In the genomic region with DNA sequence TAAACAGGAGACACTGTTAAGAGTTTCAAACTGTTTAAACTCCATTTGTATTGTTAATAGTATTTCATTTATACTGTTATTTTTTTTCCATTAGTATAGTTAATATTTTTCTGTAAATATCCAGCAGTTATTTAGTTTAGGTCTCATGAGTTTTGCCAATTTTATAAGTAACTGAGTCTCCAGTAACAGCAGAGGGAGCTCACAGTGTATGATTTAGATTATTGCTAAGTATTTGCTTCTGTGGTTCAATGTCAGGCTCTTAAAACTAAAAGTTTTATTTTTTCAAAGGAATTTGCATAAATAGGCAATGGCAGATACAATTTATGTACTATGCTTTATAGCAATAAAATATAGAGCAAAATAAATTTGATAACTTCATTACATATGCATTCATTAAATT, we compare ENCODE assay signal across 10 cellular contexts.
A peak's percentile ranks its signal among the peaks of the same experiment; 100 is the strongest.
DNase-seq lines count a peak whose midpoint lies in the region; ATAC-seq, FAIRE-seq and TF ChIP-seq lines count a peak whose summit lies in the region.
"Had no signal": no experiment of that assay in that cellular context is flagged by ENCODE, and none has a peak within 500 bp of the region (broad histone marks: within the 10 kb centered on the region; RNA-seq: fewer than 3 reads in every experiment).

No MANE protein-coding gene starts in this region.

- H3K27ac ChIP-seq in OCI-LY7 (ENCODE audit: low read depth, low read length, poor library complexity, severe bottlenecking): no peak overlapping the region

- no peak overlapping the region for H3K4me3 Mint-ChIP-seq in natural killer cell treated with Interleukin-12 subunit alpha and Interleukin-12 subunit beta and Interleukin-15 and Interleukin-18, amount 100 ng/mL, for 72 hours
- H3K4me3 Mint-ChIP-seq: central memory CD8-positive, alpha-beta T cell; T-helper 2 cell treated with Interferon-gamma antibody and Interleukin-4, amounts not matched to agents 5 μg/mL and 100 μg/mL, for 36 hours had no signal

- no peak for ATAC-seq in natural killer cell treated with Interleukin-12 subunit alpha and Interleukin-12 subunit beta and Interleukin-15 and Interleukin-18, amount 100 ng/mL, for 72 hours

- no peaks in the 10 kb centered on the region for H3K36me3 ChIP-seq in OCI-LY7 (ENCODE audit: insufficient read depth, low read length)

- intact Hi-C loops in OCI-LY7 (cut with micrococcal nuclease; ENCODE audit: unreplicated experiment): no loop called here

- DNase-seq in HCEC 1CT (peak; percentile 19), OCI-LY7 (ENCODE audit: low spot score) (no peak), skeletal muscle cell (ENCODE audit: low read depth) (peak; percentile 15), CD1c-positive myeloid dendritic cell (ENCODE audit: extremely low spot score) (no peak), AML-193 (lab: John Stamatoyannopoulos, UW) (no peak)
- DNase-seq in natural killer cell treated with Interleukin-12 subunit alpha and Interleukin-12 subunit beta and Interleukin-15 and Interleukin-18, amount 100 ng/mL, for 72 hours (ENCODE audit: low spot score): no peak
- DNase-seq: stimulated activated CD4-positive, alpha-beta T cell treated with anti-CD3 and anti-CD28 coated beads, Interleukin-4, amount 100 ng/mL, for 24 hours had no signal

- H3K36me3 Mint-ChIP-seq in natural killer cell treated with Interleukin-12 subunit alpha and Interleukin-12 subunit beta and Interleukin-15 and Interleukin-18, amount 100 ng/mL, for 72 hours: no peaks in the 10 kb centered on the region

- H3K27me3 Mint-ChIP-seq in natural killer cell treated with Interleukin-12 subunit alpha and Interleukin-12 subunit beta and Interleukin-15 and Interleukin-18, amount 100 ng/mL, for 72 hours: no peaks in the 10 kb centered on the region
- H3K27me3 Mint-ChIP-seq: central memory CD8-positive, alpha-beta T cell had no signal

- no peaks in the 10 kb centered on the region for H3K9me3 ChIP-seq in OCI-LY7 (ENCODE audit: low read length)

- POLR2A ChIA-PET in OCI-LY7 (lab: Charles Lee): interaction anchor here (0.7 kb wide), 2 partner anchors 31 to 37 kb away, joined by 3 read pairs; no protein-coding TSS in a partner anchor

- H3K4me3 ChIP-seq in OCI-LY7 (ENCODE audit: low read depth, low read length, poor library complexity, severe bottlenecking) (no peak overlapping the region), skeletal muscle cell (ENCODE audit: low read depth, low read length) (no peak overlapping the region)

- CTCF ChIA-PET in OCI-LY7 (lab: Charles Lee; ENCODE audit: unreplicated experiment): no interaction called here

- H3K4me2 ChIP-seq in OCI-LY7 (ENCODE audit: low read length): no peak overlapping the region

- H3K9me3 Mint-ChIP-seq in natural killer cell treated with Interleukin-12 subunit alpha and Interleukin-12 subunit beta and Interleukin-15 and Interleukin-18, amount 100 ng/mL, for 72 hours: peaks cover 9% of the 10 kb centered on the region
- H3K9me3 Mint-ChIP-seq: central memory CD8-positive, alpha-beta T cell; T-helper 2 cell treated with Interferon-gamma antibody and Interleukin-4, amounts not matched to agents 5 μg/mL and 100 μg/mL, for 36 hours had no signal

- H2AFZ ChIP-seq in OCI-LY7 (ENCODE audit: low read length): no peak overlapping the region

- H3K27ac Mint-ChIP-seq in natural killer cell treated with Interleukin-12 subunit alpha and Interleukin-12 subunit beta and Interleukin-15 and Interleukin-18, amount 100 ng/mL, for 72 hours: no peak overlapping the region
- H3K27ac Mint-ChIP-seq: T-helper 2 cell treated with Interferon-gamma antibody and Interleukin-4, amounts not matched to agents 5 μg/mL and 100 μg/mL, for 36 hours had no signal

- no peaks in the 10 kb centered on the region for H3K4me1 ChIP-seq in OCI-LY7 (ENCODE audit: insufficient read depth, low read length, poor library complexity, severe bottlenecking)

- H3K79me2 ChIP-seq in OCI-LY7 (ENCODE audit: insufficient read depth, low read depth, low read length): no peaks in the 10 kb centered on the region

- H3K4me1 Mint-ChIP-seq in natural killer cell treated with Interleukin-12 subunit alpha and Interleukin-12 subunit beta and Interleukin-15 and Interleukin-18, amount 100 ng/mL, for 72 hours (ENCODE audit: low read depth in 2 of 2): no peaks in the 10 kb centered on the region
- H3K4me1 Mint-ChIP-seq: central memory CD8-positive, alpha-beta T cell had no signal

- no peaks in the 10 kb centered on the region for H3K9me2 ChIP-seq in OCI-LY7 (ENCODE audit: insufficient read depth, low read length)

- H4K20me1 ChIP-seq in OCI-LY7 (ENCODE audit: insufficient read depth, low read length): no peaks in the 10 kb centered on the region

- 0 out of 2 replicates have a peak, but pooled peaks have one; percentile 13 for TF ChIP-seq CTCF in OCI-LY7 (conservative IDR thresholded peaks at IDR 0.05; ENCODE audit: low read length)

- peak; percentile 91 for FAIRE-seq in endometrium (lab: Jason Lieb, UNC)

- no TSS peak for BruUV-seq in OCI-LY7 (replicated peaks; lab: Mats Ljungman, UMichigan)

Comparison
In these comparisons a context has a peak if more than half of its experiments do, and no peak if none do; other contexts are left out.
1. DNase-seq: peak in HCEC 1CT (single experiment) and skeletal muscle cell (single experiment); none in OCI-LY7 (single experiment), CD1c-positive myeloid dendritic cell (single experiment), AML-193 (0 of 2) and natural killer cell treated with Interleukin-12 subunit alpha and Interleukin-12 subunit beta and Interleukin-15 and Interleukin-18, amount 100 ng/mL, for 72 hours (single experiment).